ENCODE assay signal across 13 cellular contexts in genomic region chr6:90720404-90720803, GRCh38.
"Had no signal": no experiment of that assay in that cellular context is flagged by ENCODE, and none has a peak within 500 bp of the region (broad histone marks: within the 10 kb centered on the region; RNA-seq: fewer than 3 reads in every experiment).

No MANE protein-coding gene starts in this region.

- H3K9me3 Mint-ChIP-seq: activated CD8-positive, alpha-beta T cell treated with anti-CD3 and anti-CD28 coated beads for 36 hours; activated naive CD4-positive, alpha-beta T cell treated with anti-CD3 and anti-CD28 coated beads, Interleukin-2, amount 50 U/mL, for 24 hours; natural killer cell treated with Interleukin-12 subunit alpha and Interleukin-12 subunit beta and Interleukin-15 and Interleukin-18, amount 100 ng/mL, for 72 hours; type B pancreatic cell had no signal

- ATAC-seq: activated CD8-positive, alpha-beta T cell treated with anti-CD3 and anti-CD28 coated beads for 36 hours; natural killer cell treated with Interleukin-12 subunit alpha and Interleukin-12 subunit beta and Interleukin-15 and Interleukin-18, amount 100 ng/mL, for 72 hours; T-helper 17 cell had no signal

- H3K4me3 Mint-ChIP-seq: activated CD8-positive, alpha-beta T cell treated with anti-CD3 and anti-CD28 coated beads for 36 hours; activated naive CD4-positive, alpha-beta T cell treated with anti-CD3 and anti-CD28 coated beads, Interleukin-2, amount 50 U/mL, for 24 hours; natural killer cell treated with Interleukin-12 subunit alpha and Interleukin-12 subunit beta and Interleukin-15 and Interleukin-18, amount 100 ng/mL, for 72 hours; T-helper 17 cell; type B pancreatic cell had no signal

- H3K27ac Mint-ChIP-seq: activated CD8-positive, alpha-beta T cell treated with anti-CD3 and anti-CD28 coated beads for 36 hours; natural killer cell treated with Interleukin-12 subunit alpha and Interleukin-12 subunit beta and Interleukin-15 and Interleukin-18, amount 100 ng/mL, for 72 hours; T-helper 17 cell; type B pancreatic cell had no signal

- H3K36me3 Mint-ChIP-seq: activated naive CD4-positive, alpha-beta T cell treated with anti-CD3 and anti-CD28 coated beads, Interleukin-2, amount 50 U/mL, for 24 hours; natural killer cell treated with Interleukin-12 subunit alpha and Interleukin-12 subunit beta and Interleukin-15 and Interleukin-18, amount 100 ng/mL, for 72 hours; type B pancreatic cell had no signal

- H3K4me1 Mint-ChIP-seq: T-helper 17 cell had no signal

- DNase-seq: activated CD4-positive, alpha-beta T cell treated with anti-CD3 and anti-CD28 coated beads for 4 hours; activated CD8-positive, alpha-beta T cell treated with anti-CD3 and anti-CD28 coated beads for 36 hours; activated effector memory CD4-positive, alpha-beta T cell treated with anti-CD3 and anti-CD28 coated beads, Interleukin-2, amount 50 U/mL, for 16 hours; activated T-cell treated with anti-CD3 and anti-CD28 coated beads, Interleukin-2, amount 50 U/mL, for 48 hours; adrenal gland; kidney; mesendoderm; nucleus accumbens; stimulated activated naive CD8-positive, alpha-beta T cell treated with anti-CD3 and anti-CD28 coated beads, Interleukin-15, Interleukin-2, amounts not matched to agents 100 U/mL and 50 U/mL, for 24 hours; T-helper 17 cell had no signal
